ENCODE assay signal across 8 cellular contexts in genomic region chr7:87875151-87876039, GRCh38. TPM values are rescaled to one million over a fixed set of nuclear protein-coding genes. Genes with fewer than 3 reads are reported as not detected.
A peak's percentile ranks its signal among the peaks of the same experiment; 100 is the strongest.
DNase-seq lines count a peak whose midpoint lies in the region; ATAC-seq and TF ChIP-seq lines count a peak whose summit lies in the region.

No MANE protein-coding gene starts in this region.

- peak overlapping the region; percentile 79 for H3K27ac Mint-ChIP-seq in chondrocyte (ENCODE audit: unreplicated experiment)
- peak overlapping the region; percentile 98 for H3K27ac Mint-ChIP-seq in type B pancreatic cell

- H3K27me3 ChIP-seq in BE2C = no peaks in the 10 kb centered on the region
- no peaks in the 10 kb centered on the region for H3K27me3 ChIP-seq in OCI-LY3 (ENCODE audit: low read depth, low read length)
- H3K27me3 ChIP-seq in lower lobe of right lung (ENCODE audit: low read depth) = no peaks in the 10 kb centered on the region

- H3K4me3 ChIP-seq in BE2C (ENCODE audit: low read depth, low read length) (peak overlapping the region; percentile 89), OCI-LY3 (ENCODE audit: low read length) (peak overlapping the region; percentile 89), lower lobe of right lung (peak overlapping the region; percentile 84)

- no peak for TF ChIP-seq CTCF in BE2C (IDR thresholded peaks at IDR 0.05; ENCODE audit: low read depth, low read length)
- no peak for TF ChIP-seq CTCF in OCI-LY3 (IDR thresholded peaks at IDR 0.05; ENCODE audit: low read depth, low read length)
- no peak for TF ChIP-seq CTCF in chondrocyte (IDR thresholded peaks at IDR 0.05)
- no peak for TF ChIP-seq CTCF in lower lobe of right lung (IDR thresholded peaks at IDR 0.05)
- no peak for TF ChIP-seq CTCF in type B pancreatic cell (conservative IDR thresholded peaks at IDR 0.05)

- H3K36me3 ChIP-seq in BE2C (peaks cover 5% of the 10 kb centered on the region), OCI-LY3 (replicated peaks; ENCODE audit: low read depth, low read length) (peaks cover 52% of the 10 kb centered on the region), lower lobe of right lung (no peaks in the 10 kb centered on the region)

- H3K9ac ChIP-seq in OCI-LY3 (ENCODE audit: low read length) = peak overlapping the region; percentile 94

- peaks cover 4% of the 10 kb centered on the region; the same call in 1 of the 2 replicates for H4K20me1 ChIP-seq in OCI-LY3 (ENCODE audit: insufficient read depth, low read length)

- H3K79me2 ChIP-seq in OCI-LY3 (ENCODE audit: low read length) = peaks cover 98% of the 10 kb centered on the region

- peak overlapping the region; percentile 80 for H3K4me2 ChIP-seq in OCI-LY3 (ENCODE audit: low read length)

- H3K4me1 ChIP-seq in BE2C (no peaks in the 10 kb centered on the region), OCI-LY3 (ENCODE audit: low read length) (peaks cover 25% of the 10 kb centered on the region), lower lobe of right lung (peaks cover 40% of the 10 kb centered on the region)

- H3K4me1 Mint-ChIP-seq in chondrocyte (ENCODE audit: low read depth) (peaks cover 34% of the 10 kb centered on the region), type B pancreatic cell (ENCODE audit: unreplicated experiment) (peaks cover 26% of the 10 kb centered on the region)

- peaks cover 8% of the 10 kb centered on the region for H3K36me3 Mint-ChIP-seq in chondrocyte (ENCODE audit: low read depth)
- peaks cover 35% of the 10 kb centered on the region for H3K36me3 Mint-ChIP-seq in type B pancreatic cell

- DNase-seq in BE2C (no peak), chondrocyte (ENCODE audit: low spot score) (no peak), lower lobe of right lung (no peak), type B pancreatic cell (ENCODE audit: extremely low spot score, unreplicated experiment) (peak; percentile 75), NCI-H2196 (lab: John Stamatoyannopoulos, UW; ENCODE audit: unreplicated experiment) (no peak)

- peak; percentile 12 for ATAC-seq in GM18519 (IDR thresholded peaks at IDR 0.05; ENCODE audit: low FRiP score, unreplicated experiment)
- ATAC-seq in HG02973 (IDR thresholded peaks at IDR 0.05; ENCODE audit: unreplicated experiment) = peak; percentile 10
- ATAC-seq in lower lobe of right lung = peak in 1 of 2 donors; percentile 42

- intact Hi-C loops in lower lobe of right lung (cut with DNase I) = no loop called here

- H3K4me3 Mint-ChIP-seq in chondrocyte (ENCODE audit: unreplicated experiment) = peak overlapping the region; percentile 97
- peak overlapping the region; percentile 95 for H3K4me3 Mint-ChIP-seq in type B pancreatic cell

- H3K27ac ChIP-seq in OCI-LY3 (ENCODE audit: low read length) (peak overlapping the region; percentile 92), lower lobe of right lung (peak overlapping the region; percentile 88)

- no peaks in the 10 kb centered on the region for H3K27me3 Mint-ChIP-seq in chondrocyte (ENCODE audit: low read depth)
- no peaks in the 10 kb centered on the region for H3K27me3 Mint-ChIP-seq in type B pancreatic cell

- H3K9me3 Mint-ChIP-seq in chondrocyte (ENCODE audit: low read depth) = peaks cover 9% of the 10 kb centered on the region
- peaks cover 9% of the 10 kb centered on the region for H3K9me3 Mint-ChIP-seq in type B pancreatic cell

- peak overlapping the region; percentile 81 for H2AFZ ChIP-seq in OCI-LY3 (ENCODE audit: low read depth, low read length)

- H3K9me3 ChIP-seq in BE2C = no peaks in the 10 kb centered on the region
- peaks cover 18% of the 10 kb centered on the region for H3K9me3 ChIP-seq in OCI-LY3 (ENCODE audit: insufficient read depth, low read length)
- no peaks in the 10 kb centered on the region for H3K9me3 ChIP-seq in lower lobe of right lung

RNA-seq across cellular contexts. Expression of gene SLC25A40, which starts 0.8 kb away (rescaled TPM):
- polyA plus RNA-seq in BE2C (2012; ENCODE audit: insufficient read depth, insufficient read length, low read depth) = 5.9 TPM
- total RNA-seq in chondrocyte = 14.5 to 16.5 TPM (median 16.4 TPM) in 3 replicates
- 29.2 TPM for total RNA-seq in lower lobe of right lung
- total RNA-seq in type B pancreatic cell (ENCODE audit: low replicate concordance) = 12.9 and 21.9 TPM in 2 replicates

RNA-seq across cellular contexts. Expression of gene DBF4, which starts 0.9 kb away (rescaled TPM):
- 8.0 TPM for polyA plus RNA-seq in BE2C (2012; ENCODE audit: insufficient read depth, insufficient read length, low read depth)
- total RNA-seq in chondrocyte = 9.3 to 10.3 TPM (median 9.7 TPM) in 3 replicates
- 11.5 TPM for total RNA-seq in lower lobe of right lung
- total RNA-seq in type B pancreatic cell (ENCODE audit: low replicate concordance) = 15.2 and 37.8 TPM in 2 replicates

RNA-seq across cellular contexts. Expression of gene ADAM22, which starts 58.7 kb away (rescaled TPM):
- 13.6 TPM for polyA plus RNA-seq in BE2C (2012; ENCODE audit: insufficient read depth, insufficient read length, low read depth)
- total RNA-seq in chondrocyte = 0.92 to 6.6 TPM (median 1.6 TPM) in 3 replicates
- 2.7 TPM for total RNA-seq in lower lobe of right lung
- 2.9 and 8.1 TPM in 2 replicates for total RNA-seq in type B pancreatic cell (ENCODE audit: low replicate concordance)
